22 cellular contexts compared by ENCODE assay signal in the genomic region with DNA sequence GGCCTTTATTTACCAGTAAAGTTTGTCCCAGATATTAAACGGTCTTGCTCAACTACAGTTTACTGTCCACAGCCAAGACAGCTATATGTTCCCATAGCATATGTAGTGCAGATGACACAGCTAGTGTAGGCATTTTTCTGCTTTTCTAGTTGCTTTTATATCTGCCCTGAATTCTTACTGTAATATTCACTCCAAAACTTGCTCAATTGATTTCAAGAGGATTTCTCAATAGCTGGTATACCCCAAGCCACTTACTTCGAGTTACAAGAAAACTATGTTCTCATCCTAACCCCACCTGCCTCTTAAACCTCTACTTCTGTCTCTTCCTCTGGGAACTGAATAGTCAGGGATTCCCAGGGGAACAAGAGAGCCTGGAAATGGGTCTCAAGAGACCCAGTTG. TPM values are rescaled to one million over a fixed set of nuclear protein-coding genes. Genes with fewer than 3 reads are reported as not detected.
DNase-seq lines count a peak whose midpoint lies in the region; ATAC-seq, FAIRE-seq and TF ChIP-seq lines count a peak whose summit lies in the region.
"Had no signal": no experiment of that assay in that cellular context is flagged by ENCODE, and none has a peak within 500 bp of the region (broad histone marks: within the 10 kb centered on the region; RNA-seq: fewer than 3 reads in every experiment).

No MANE protein-coding gene starts in this region.

- no peak overlapping the region for H3K4me3 ChIP-seq in AG04449 (ENCODE audit: low read depth, low read length)
- H3K4me3 ChIP-seq in IMR-90 (ENCODE audit: insufficient read depth, low read depth, low read length) = no peak overlapping the region
- no peak overlapping the region for H3K4me3 ChIP-seq in mammary epithelial cell (replicated peaks in 1 of 3; ENCODE audit: insufficient read depth in 1 of 3, low read depth in 2 of 3, low read length in 3 of 3)
- H3K4me3 ChIP-seq in keratinocyte (ENCODE audit: control insufficient read depth in 2 of 3, extremely low read depth in 1 of 3, insufficient read depth in 2 of 3, low read depth in 1 of 3, low read length in 3 of 3) = no peak overlapping the region
- H3K4me3 ChIP-seq: HAP-1, thyroid gland had no signal

- peak overlapping the region; percentile 54 for H2BK5ac ChIP-seq in IMR-90 (ENCODE audit: low read depth, low read length, poor library complexity, severe bottlenecking)

- in situ Hi-C loops in IMR-90 (cut with MboI; ENCODE audit: low sequenced_read_pairs) = no loop called here
- in situ Hi-C loops in mammary epithelial cell (cut with MboI; ENCODE audit: low sequenced_read_pairs in 2 of 2) = loop anchor here in 1 of 2 donors (10.0 kb wide), 1 partner anchor 110 kb away; no protein-coding TSS in a partner anchor

- H3K9ac ChIP-seq in IMR-90 (ENCODE audit: low read depth, low read length) = no peak overlapping the region
- H3K9ac ChIP-seq in mammary epithelial cell (ENCODE audit: insufficient read depth, low read length) = no peak overlapping the region
- no peak overlapping the region for H3K9ac ChIP-seq in keratinocyte (ENCODE audit: control insufficient read depth, extremely low read depth, insufficient read depth, low read length)

- peak overlapping the region; percentile 51; the same call in 1 of the 2 replicates for H3K18ac ChIP-seq in IMR-90 (ENCODE audit: low read depth, low read length)

- ATAC-seq in IMR-90 (ENCODE audit: low read depth) (peak; percentile 6; the same call in 1 of the 2 replicates), GM18502 (IDR thresholded peaks at IDR 0.05; ENCODE audit: poor library complexity, unreplicated experiment) (no peak), HG03520 (IDR thresholded peaks at IDR 0.05; ENCODE audit: unreplicated experiment) (no peak)
- ATAC-seq in CD4-positive, alpha-beta T cell (ENCODE audit: poor library complexity) = no peak
- ATAC-seq: stimulated activated memory B cell treated with anti-CD40 and anti-IgM and Interleukin-4, amounts not matched to agents 10 μg/mL and 1 μg/mL and 100 μg/mL, for 72 hours had no signal

- CTCF ChIA-PET in AG04449 (lab: Yijun Ruan, JAX) = interaction anchor here (0.7 to 5.0 kb wide), 7 partner anchors 39 to 170 kb away, joined by 3 to 39 read pairs (median 4); partner anchors contain the start of gene GOPC
- CTCF ChIA-PET in IMR-90 (lab: Yijun Ruan, JAX) = interaction anchor here (0.5 to 1.0 kb wide), 2 partner anchors 17 to 112 kb away, joined by 3 read pairs; no protein-coding TSS in a partner anchor
- CTCF ChIA-PET in mammary epithelial cell (lab: Charles Lee; ENCODE audit: low non-redundant PET) = interaction anchor here (0.6 kb wide), 1 partner anchor 36 kb away, joined by 3 read pairs; no protein-coding TSS in a partner anchor
- CTCF ChIA-PET in CD4-positive, alpha-beta T cell (lab: Charles Lee) = interaction anchor here (0.8 kb wide), 1 partner anchor 93 kb away, joined by 3 read pairs; no protein-coding TSS in a partner anchor

- FAIRE-seq in keratinocyte (lab: Jason Lieb, UNC) = no peak
- FAIRE-seq: frontal cortex had no signal

- no peak for TF ChIP-seq RAD21 in IMR-90 (IDR thresholded peaks at IDR 0.05; ENCODE audit: low read length)

- no peak overlapping the region for H3K4ac ChIP-seq in IMR-90 (ENCODE audit: low read depth, low read length)

- H3K79me1 ChIP-seq in IMR-90 (ENCODE audit: low read depth in 1 of 2, low read length in 2 of 2) = no peaks in the 10 kb centered on the region

- TF ChIP-seq CTCF in AG04449 (IDR thresholded peaks at IDR 0.05; ENCODE audit: insufficient read depth, low read length, missing control alignments) = no peak
- no peak for TF ChIP-seq CTCF in IMR-90 (conservative IDR thresholded peaks at IDR 0.05; ENCODE audit: low read depth, low read length)
- TF ChIP-seq CTCF in mammary epithelial cell (conservative IDR thresholded peaks at IDR 0.05 in 1 of 2, IDR thresholded peaks at IDR 0.05 in 1 of 2; ENCODE audit: extremely low read depth in 1 of 2, insufficient read depth in 1 of 2, low read depth in 1 of 2, low read length in 2 of 2) = no peak
- no peak for TF ChIP-seq CTCF in keratinocyte (optimal IDR thresholded peaks at IDR 0.05 in 1 of 3, IDR thresholded peaks at IDR 0.05 in 1 of 3, conservative IDR thresholded peaks at IDR 0.05 in 1 of 3; ENCODE audit: extremely low read depth in 1 of 3, insufficient read depth in 2 of 3, low read length in 3 of 3)
- TF ChIP-seq CTCF in CD4-positive, alpha-beta T cell (IDR thresholded peaks at IDR 0.05) = no peak

- no peaks in the 10 kb centered on the region for H3K27me3 ChIP-seq in IMR-90 (ENCODE audit: control insufficient read depth, insufficient read depth, low read length)
- no peaks in the 10 kb centered on the region for H3K27me3 ChIP-seq in mammary epithelial cell (ENCODE audit: insufficient read depth, low read length)
- no peaks in the 10 kb centered on the region for H3K27me3 ChIP-seq in keratinocyte (ENCODE audit: control insufficient read depth, extremely low read depth, insufficient read depth, low read length)
- H3K27me3 ChIP-seq in CD4-positive, alpha-beta T cell (ENCODE audit: control insufficient read depth, insufficient read depth, low read length) = peaks cover 40% of the 10 kb centered on the region
- H3K27me3 ChIP-seq: thyroid gland had no signal

- no peaks in the 10 kb centered on the region for H3K36me3 Mint-ChIP-seq in CD4-positive, alpha-beta T cell (ENCODE audit: low read depth)
- H3K36me3 Mint-ChIP-seq: stimulated activated memory B cell treated with anti-CD40 and anti-IgM and Interleukin-4, amounts not matched to agents 10 μg/mL and 1 μg/mL and 100 μg/mL, for 72 hours had no signal

- peak; percentile 85 for DNase-seq in AG04449 (ENCODE audit: low read depth, low spot score)
- peak; percentile 83 for DNase-seq in IMR-90
- DNase-seq in mammary epithelial cell = peak; percentile 41
- DNase-seq in keratinocyte (ENCODE audit: low read depth, low spot score) = no peak
- no peak for DNase-seq in CD4-positive, alpha-beta T cell
- no peak for DNase-seq in activated CD8-positive, alpha-beta memory T cell treated with anti-CD3 and anti-CD28 coated beads, Interleukin-2, amount 50 U/mL, for 48 hours
- DNase-seq: ACHN; activated CD4-positive, alpha-beta T cell treated with anti-CD3 and anti-CD28 coated beads, Interleukin-2, amount 10 ng/mL, durations not matched to agents 7 days and 5 days; activated gamma-delta T cell treated with Interleukin-2 at 50 U/mL for 16 hours; cerebellar nuclear complex; effector memory CD4-positive, alpha-beta T cell; KBM-7; NCI-H1417; NCI-H774; SW 1271; thyroid gland had no signal

- H4K20me1 ChIP-seq in IMR-90 (ENCODE audit: insufficient read depth, low read length) = no peaks in the 10 kb centered on the region
- H4K20me1 ChIP-seq in mammary epithelial cell (ENCODE audit: insufficient read depth, low read length) = no peaks in the 10 kb centered on the region
- H4K20me1 ChIP-seq in keratinocyte (ENCODE audit: control insufficient read depth, extremely low read depth, insufficient read depth, low read length) = no peaks in the 10 kb centered on the region

- H3K4me1 ChIP-seq in IMR-90 (ENCODE audit: control insufficient read depth, insufficient read depth, low read length) = peaks cover 13% of the 10 kb centered on the region
- H3K4me1 ChIP-seq in mammary epithelial cell (ENCODE audit: insufficient read depth, low read length) = peaks cover 59% of the 10 kb centered on the region
- H3K4me1 ChIP-seq in keratinocyte (ENCODE audit: control insufficient read depth, extremely low read depth, insufficient read depth, low read length) = peaks cover 45% of the 10 kb centered on the region
- H3K4me1 ChIP-seq: thyroid gland had no signal

- H2AK9ac ChIP-seq in IMR-90 (replicated peaks; ENCODE audit: low read depth, low read length, poor library complexity) = no peak overlapping the region

- no peak overlapping the region for H3K4me3 Mint-ChIP-seq in CD4-positive, alpha-beta T cell
- H3K4me3 Mint-ChIP-seq: activated CD4-positive, alpha-beta T cell treated with anti-CD3 and anti-CD28 coated beads, Interleukin-2, amount 10 ng/mL, durations not matched to agents 7 days and 5 days; stimulated activated memory B cell treated with anti-CD40 and anti-IgM and Interleukin-4, amounts not matched to agents 10 μg/mL and 1 μg/mL and 100 μg/mL, for 72 hours had no signal

- peaks cover 9% of the 10 kb centered on the region for H3K9me1 ChIP-seq in IMR-90 (ENCODE audit: insufficient read depth, low read length)
- H3K9me1 ChIP-seq in keratinocyte (ENCODE audit: control insufficient read depth, extremely low read depth, insufficient read depth, low read length) = no peaks in the 10 kb centered on the region

- H3K9me3 ChIP-seq in IMR-90 (ENCODE audit: control insufficient read depth, insufficient read depth, low read length) = peaks cover under 1% of the 10 kb centered on the region; the same call in 1 of the 2 replicates
- H3K9me3 ChIP-seq in mammary epithelial cell (replicated peaks; ENCODE audit: insufficient read depth, low read length) = no peaks in the 10 kb centered on the region
- H3K9me3 ChIP-seq in keratinocyte (ENCODE audit: control insufficient read depth, low read depth, low read length) = peaks cover 7% of the 10 kb centered on the region
- H3K9me3 ChIP-seq in CD4-positive, alpha-beta T cell (ENCODE audit: control insufficient read depth, low read length) = no peaks in the 10 kb centered on the region
- H3K9me3 ChIP-seq: HAP-1, neutrophil, thyroid gland had no signal

- H3K79me2 ChIP-seq in mammary epithelial cell (ENCODE audit: insufficient read depth, low read length) (no peaks in the 10 kb centered on the region), keratinocyte (ENCODE audit: control insufficient read depth, insufficient read depth, low read length) (no peaks in the 10 kb centered on the region)

- peak overlapping the region; percentile 29; the same call in 1 of the 2 replicates for H4K91ac ChIP-seq in IMR-90 (ENCODE audit: insufficient read depth, low read depth, low read length)

- dilution Hi-C loops in IMR-90 (cut with HindIII; ENCODE audit: low sequenced_read_pairs, unreplicated experiment) (no loop called here), mammary epithelial cell (cut with HindIII; ENCODE audit: low sequenced_read_pairs) (loop anchor here (5.0 kb wide), 1 partner anchor 43 kb away; no protein-coding TSS in a partner anchor), keratinocyte (cut with MboI; ENCODE audit: extremely low pct_ligation_motif_present, low sequenced_read_pairs) (no loop called here)

- H3K27me3 Mint-ChIP-seq in CD4-positive, alpha-beta T cell = peaks cover 54% of the 10 kb centered on the region

- POLR2A ChIA-PET in AG04449 (lab: Yijun Ruan, JAX) (interaction anchor here (2.0 kb wide), 1 partner anchor 158 kb away, joined by 5 read pairs; the partner anchor contains the start of gene GOPC), IMR-90 (lab: Charles Lee; ENCODE audit: unreplicated experiment) (no interaction called here)
- POLR2A ChIA-PET in CD4-positive, alpha-beta T cell (lab: Charles Lee) = interaction anchor here (0.6 kb wide), 1 partner anchor 8 kb away, joined by 3 read pairs; no protein-coding TSS in a partner anchor

- H3K23ac ChIP-seq in IMR-90 (ENCODE audit: low read depth, low read length) = no peak overlapping the region

- TF ChIP-seq POLR2A in IMR-90 (IDR thresholded peaks at IDR 0.05; ENCODE audit: low read depth, low read length) = no peak

- H2BK20ac ChIP-seq in IMR-90 (ENCODE audit: low read depth, low read length) = peak overlapping the region; percentile 81

- H4K8ac ChIP-seq in IMR-90 (ENCODE audit: low read depth in 2 of 2, low read length in 2 of 2) = no peak overlapping the region; a peak in 1 of 4 replicates

- H3K9me3 Mint-ChIP-seq in CD4-positive, alpha-beta T cell = no peaks in the 10 kb centered on the region
- H3K9me3 Mint-ChIP-seq: activated CD4-positive, alpha-beta T cell treated with anti-CD3 and anti-CD28 coated beads, Interleukin-2, amount 10 ng/mL, durations not matched to agents 7 days and 5 days; stimulated activated memory B cell treated with anti-CD40 and anti-IgM and Interleukin-4, amounts not matched to agents 10 μg/mL and 1 μg/mL and 100 μg/mL, for 72 hours had no signal

- 0 out of 2 replicates have a peak overlapping the region, but pooled peaks have one; percentile 77 for H3K14ac ChIP-seq in IMR-90 (replicated peaks; ENCODE audit: low read depth, low read length)

- H3K36me3 ChIP-seq in IMR-90 (ENCODE audit: control insufficient read depth, insufficient read depth, low read length) (no peaks in the 10 kb centered on the region), mammary epithelial cell (ENCODE audit: insufficient read depth, low read length) (no peaks in the 10 kb centered on the region), keratinocyte (ENCODE audit: control insufficient read depth in 2 of 2, extremely low read depth in 1 of 2, insufficient read depth in 2 of 2, low read length in 2 of 2) (no peaks in the 10 kb centered on the region)
- H3K36me3 ChIP-seq: HAP-1, neutrophil, thyroid gland had no signal

- peak overlapping the region; percentile 93 for H2BK15ac ChIP-seq in IMR-90 (ENCODE audit: low read depth, low read length)

- no peak overlapping the region for H3K27ac Mint-ChIP-seq in CD4-positive, alpha-beta T cell
- H3K27ac Mint-ChIP-seq: activated CD4-positive, alpha-beta T cell treated with anti-CD3 and anti-CD28 coated beads, Interleukin-2, amount 10 ng/mL, durations not matched to agents 7 days and 5 days; stimulated activated memory B cell treated with anti-CD40 and anti-IgM and Interleukin-4, amounts not matched to agents 10 μg/mL and 1 μg/mL and 100 μg/mL, for 72 hours had no signal

- H3K4me1 Mint-ChIP-seq in CD4-positive, alpha-beta T cell (ENCODE audit: low read depth) = no peaks in the 10 kb centered on the region
- H3K4me1 Mint-ChIP-seq: activated CD4-positive, alpha-beta T cell treated with anti-CD3 and anti-CD28 coated beads, Interleukin-2, amount 10 ng/mL, durations not matched to agents 7 days and 5 days; stimulated activated memory B cell treated with anti-CD40 and anti-IgM and Interleukin-4, amounts not matched to agents 10 μg/mL and 1 μg/mL and 100 μg/mL, for 72 hours had no signal

- BruUV-seq in IMR-90 (replicated peaks; lab: Mats Ljungman, UMichigan) = no TSS peak
- no TSS peak for BruUV-seq in mammary epithelial cell (replicated peaks; lab: Mats Ljungman, UMichigan)

- H3K4me2 ChIP-seq in IMR-90 (ENCODE audit: low read depth, low read length) (no peak overlapping the region; the same call in 1 of the 2 replicates), mammary epithelial cell (ENCODE audit: insufficient read depth, low read depth, low read length) (no peak overlapping the region), keratinocyte (ENCODE audit: control insufficient read depth, extremely low read depth, insufficient read depth, low read depth, low read length) (no peak overlapping the region)

- H3K56ac ChIP-seq in IMR-90 (ENCODE audit: extremely low read depth, insufficient read depth, low read length) = no peak overlapping the region

- H3K27ac ChIP-seq in IMR-90 (ENCODE audit: insufficient read depth, low read length) (no peak overlapping the region), mammary epithelial cell (ENCODE audit: insufficient read depth, low read depth, low read length) (no peak overlapping the region), keratinocyte (ENCODE audit: control insufficient read depth, insufficient read depth, low read length) (no peak overlapping the region)
- H3K27ac ChIP-seq in CD4-positive, alpha-beta T cell (ENCODE audit: low read depth, low read length) = no peak overlapping the region
- H3K27ac ChIP-seq: neutrophil, thyroid gland had no signal

- WGBS in IMR-90 (ENCODE audit: extremely low coverage in 2 of 2, insufficient read length in 1 of 2), 2 experiments = no CpG with 5 or more reads among the region's 2 CpGs
- whole genome bisulfite sequencing in mammary epithelial cell (ENCODE audit: low coverage, missing lambda C conversion rate) = 60% methylated on average over 2 of the region's 2 CpGs

- intact Hi-C loops in IMR-90 (cut with micrococcal nuclease) (no loop called here), mammary epithelial cell (cut with micrococcal nuclease) (loop anchor here (5.0 kb wide), 1 partner anchor 277 kb away; no protein-coding TSS in a partner anchor)
- intact Hi-C loops in CD4-positive, alpha-beta T cell (cut with DNase I, micrococcal nuclease) = no loop called here

- 0 out of 2 replicates have a peak overlapping the region, but pooled peaks have one; percentile 29 for H2AK5ac ChIP-seq in IMR-90 (ENCODE audit: low read depth, low read length)

- H2BK120ac ChIP-seq in IMR-90 (ENCODE audit: low read depth, low read length) = peak overlapping the region; percentile 59

- H4K5ac ChIP-seq in IMR-90 (ENCODE audit: low read depth, low read length) = peak overlapping the region; percentile 57; the same call in 1 of the 2 replicates

- H2AFZ ChIP-seq in IMR-90 (replicated peaks; ENCODE audit: low read length, poor library complexity) (no peak overlapping the region), mammary epithelial cell (ENCODE audit: low read depth, low read length) (peak overlapping the region; percentile 17), keratinocyte (ENCODE audit: control insufficient read depth, low read length) (peak overlapping the region; percentile 8)

RNA-seq across cellular contexts. Expression of gene ROS1, which starts 18.9 kb away (rescaled TPM):
- total RNA-seq in IMR-90 (2012; rRNA removed) (under 0.01 TPM in 2 replicates), mammary epithelial cell (1 to 10 TPM; 1.5 to 5.2 TPM)
- polyA plus RNA-seq in IMR-90 (2012; rRNA removed) (0.03 TPM in 1 of 2 replicates, not detected in the other), mammary epithelial cell (6.9 TPM), keratinocyte (0.16 to 0.46 TPM (median 0.16 TPM) in 3 replicates)
- polyA plus RNA-seq in IMR-90 (2012; cell fraction: cytosol; rRNA removed) = under 0.01 and 0.01 TPM in 2 replicates
- polyA plus RNA-seq in IMR-90 (2012; cell fraction: nucleus; rRNA removed; ENCODE audit: low replicate concordance) = 0.01 and 0.05 TPM in 2 replicates
- polyA minus RNA-seq in mammary epithelial cell (10.9 TPM), keratinocyte (0.10 to 0.49 TPM (median 0.35 TPM) in 3 replicates)
- polyA plus RNA-seq in keratinocyte (2011; ENCODE audit: low read depth) = not detected
- 0.07 and 0.08 TPM in 2 replicates for polyA plus RNA-seq in keratinocyte (2011; cell fraction: cytosol; rRNA removed)
- 0.45 and 0.50 TPM in 2 replicates for polyA plus RNA-seq in keratinocyte (2011; cell fraction: nucleus; rRNA removed)
- 0.21 TPM in 1 of 2 replicates, not detected in the other for polyA plus RNA-seq in keratinocyte (2012; ENCODE audit: low replicate concordance)
- polyA minus RNA-seq in keratinocyte (2011; cell fraction: cytosol; rRNA and poly(A)+ RNA removed) = not detected
- 0.63 and 1.7 TPM in 2 replicates for polyA minus RNA-seq in keratinocyte (2011; cell fraction: nucleus; rRNA and poly(A)+ RNA removed)
- total RNA-seq in CD4-positive, alpha-beta T cell = not detected
- total RNA-seq: activated CD4-positive, alpha-beta T cell treated with anti-CD3 and anti-CD28 coated beads, Interleukin-2, amount 10 ng/mL, durations not matched to agents 7 days and 5 days; frontal cortex; thyroid gland had no signal

RNA-seq across cellular contexts. Expression of gene DCBLD1, which starts 37.9 kb away (rescaled TPM):
- total RNA-seq in IMR-90 (2012; rRNA removed) = 27.8 and 30.0 TPM in 2 replicates
- polyA plus RNA-seq in IMR-90 (2012; rRNA removed) = 20.1 and 21.1 TPM in 2 replicates
- 8.5 and 14.8 TPM in 2 replicates for polyA plus RNA-seq in IMR-90 (2012; cell fraction: cytosol; rRNA removed)
- 34.3 and 36.6 TPM in 2 replicates for polyA plus RNA-seq in IMR-90 (2012; cell fraction: nucleus; rRNA removed; ENCODE audit: low replicate concordance)
- total RNA-seq in mammary epithelial cell = 10 to 100 TPM; 34.6 to 84.0 TPM
- polyA plus RNA-seq in mammary epithelial cell = 30.9 TPM
- polyA minus RNA-seq in mammary epithelial cell = 37.9 TPM
- polyA plus RNA-seq in keratinocyte = 15.8 to 21.7 TPM (median 21.0 TPM) in 3 replicates
- 24.9 TPM for polyA plus RNA-seq in keratinocyte (2011; ENCODE audit: low read depth)
- 7.7 and 10.3 TPM in 2 replicates for polyA plus RNA-seq in keratinocyte (2011; cell fraction: cytosol; rRNA removed)
- 25.4 and 31.5 TPM in 2 replicates for polyA plus RNA-seq in keratinocyte (2011; cell fraction: nucleus; rRNA removed)
- polyA plus RNA-seq in keratinocyte (2012; ENCODE audit: low replicate concordance) = 10.5 and 17.1 TPM in 2 replicates
- 7.9 to 19.4 TPM (median 16.5 TPM) in 3 replicates for polyA minus RNA-seq in keratinocyte
- polyA minus RNA-seq in keratinocyte (2011; cell fraction: cytosol; rRNA and poly(A)+ RNA removed) = 20.3 TPM
- polyA minus RNA-seq in keratinocyte (2011; cell fraction: nucleus; rRNA and poly(A)+ RNA removed) = 31.2 and 42.1 TPM in 2 replicates
- total RNA-seq in CD4-positive, alpha-beta T cell = 1 to 10 TPM; 1.3 to 1.4 TPM

Comparison
In these comparisons a context has a peak if more than half of its experiments do, and no peak if none do; other contexts are left out.
1. DNase-seq: peak in AG04449 (single experiment), IMR-90 (single experiment) and mammary epithelial cell (single experiment); none in keratinocyte (single experiment), CD4-positive, alpha-beta T cell (0 of 10) and activated CD8-positive, alpha-beta memory T cell treated with anti-CD3 and anti-CD28 coated beads, Interleukin-2, amount 50 U/mL, for 48 hours (single experiment).
2. RNA of gene DCBLD1, which starts 37.9 kb away (total RNA-seq): 34.6 to 84.0 TPM in mammary epithelial cell and 27.8 to 30.0 TPM in IMR-90; 1.3 to 1.4 TPM in CD4-positive, alpha-beta T cell; every median in the first group is over 10 times any median in the second.